Comparison of ENCODE assay signal across 8 cellular contexts in genomic region chr1:90851711-90852050, GRCh38.
DNase-seq lines count a peak whose midpoint lies in the region; ATAC-seq and TF ChIP-seq lines count a peak whose summit lies in the region.

No MANE protein-coding gene starts in this region.

- H3K9me3 ChIP-seq in AG04450 (ENCODE audit: control insufficient read depth, insufficient read depth, low read length) (peaks cover 4% of the 10 kb centered on the region; the same call in 1 of the 2 replicates), HCT116 (ENCODE audit: control insufficient read depth in 1 of 2, insufficient read depth in 1 of 2, low read depth in 1 of 2, low read length in 2 of 2) (no peaks in the 10 kb centered on the region), breast epithelium (no peaks in the 10 kb centered on the region), muscle layer of colon (ENCODE audit: low read length) (no peaks in the 10 kb centered on the region)

- intact Hi-C loops in HCT116 (cut with micrococcal nuclease), result loop anchor here (1.0 kb wide), 1 partner anchor 130 kb away; no protein-coding TSS in a partner anchor
- intact Hi-C loops in breast epithelium (cut with DNase I; ENCODE audit: low total_unique reads), result no loop called here

- peak overlapping the region; percentile 97 for H3K4me2 ChIP-seq in HCT116 (ENCODE audit: low read length)

- H3K36me3 ChIP-seq in HCT116 (ENCODE audit: control insufficient read depth in 1 of 2, insufficient read depth in 2 of 2, low read length in 2 of 2) (no peaks in the 10 kb centered on the region), breast epithelium (no peaks in the 10 kb centered on the region), muscle layer of colon (ENCODE audit: insufficient read depth, low read length) (no peaks in the 10 kb centered on the region)

- H3K27me3 ChIP-seq in AG04450 (ENCODE audit: control insufficient read depth, insufficient read depth, low read length) (peaks cover 21% of the 10 kb centered on the region), HCT116 (ENCODE audit: insufficient read depth, low read length) (no peaks in the 10 kb centered on the region), breast epithelium (no peaks in the 10 kb centered on the region), muscle layer of colon (ENCODE audit: control insufficient read depth in 1 of 2, insufficient read depth in 2 of 2, low read length in 2 of 2) (no peaks in the 10 kb centered on the region)

- RAD21 ChIA-PET in HCT116 (lab: Charles Lee; ENCODE audit: low non-redundant PET in 1 of 2, low total read pairs in 2 of 2, uncharacterized antibody in 2 of 2, unreplicated experiment in 2 of 2), result no interaction called here

- CTCF ChIA-PET in AG04450 (lab: Charles Lee), result interaction anchor here (0.6 to 2.7 kb wide), 40 partner anchors 8 to 1685 kb away, joined by 3 to 13 read pairs (median 4); partner anchors contain the start of gene ZNF644
- CTCF ChIA-PET in HCT116 (lab: Charles Lee), result interaction anchor here (0.6 to 0.7 kb wide), 2 partner anchors 184 to 1089 kb away, joined by 3 read pairs; no protein-coding TSS in a partner anchor

- no peak for TF ChIP-seq RAD21 in HCT116 (IDR thresholded peaks at IDR 0.05; ENCODE audit: low read depth)

- no peak overlapping the region for H3K27ac ChIP-seq in AG04450 (ENCODE audit: low read depth, low read length)
- H3K27ac ChIP-seq in HCT116 (ENCODE audit: low read depth, low read length), result no peak overlapping the region
- no peak overlapping the region for H3K27ac ChIP-seq in breast epithelium
- no peak overlapping the region for H3K27ac ChIP-seq in muscle layer of colon (ENCODE audit: low read depth, low read length)

- TF ChIP-seq CTCF in AG04450 (IDR thresholded peaks at IDR 0.05; ENCODE audit: low read depth, low read length) (no peak), HCT116 (IDR thresholded peaks at IDR 0.05 in 2 of 3, conservative IDR thresholded peaks at IDR 0.05 in 1 of 3; ENCODE audit: borderline replicate concordance in 1 of 3, insufficient read depth in 1 of 3, low read depth in 2 of 3, low read length in 2 of 3) (no peak), breast epithelium (IDR thresholded peaks at IDR 0.05) (no peak)

- H3K4me3 ChIP-seq in AG04450 (ENCODE audit: low read depth, low read length), result peak overlapping the region; percentile 59
- H3K4me3 ChIP-seq in HCT116 (replicated peaks in 1 of 2; ENCODE audit: low read depth in 1 of 2, low read length in 2 of 2), result peak overlapping the region in 1 of 2 experiments; percentile 33; a peak in 2 of 4 replicates
- peak overlapping the region; percentile 71 to 95 (median 72) for H3K4me3 ChIP-seq in breast epithelium
- peak overlapping the region; percentile 65 to 84 for H3K4me3 ChIP-seq in muscle layer of colon (ENCODE audit: low read depth in 1 of 2, low read length in 2 of 2)

- DNase-seq in AG04450 (ENCODE audit: low read depth, low spot score), result no peak
- DNase-seq in HCT116 (ENCODE audit: low read depth, low spot score), result no peak
- DNase-seq in breast epithelium (ENCODE audit: low spot score in 2 of 2), result no peak
- no peak for DNase-seq in kidney tubule cell (ENCODE audit: low spot score)
- no peak for DNase-seq in NCI-H526 treated with DMSO at 0.1 percent for 48 hours (lab: John Stamatoyannopoulos, UW)
- no peak for DNase-seq in central memory CD4-positive, alpha-beta T cell

- no peak for ATAC-seq in HCT116
- no peak for ATAC-seq in HG03469 (IDR thresholded peaks at IDR 0.05; ENCODE audit: unreplicated experiment)

- H3K9me2 ChIP-seq in HCT116 (ENCODE audit: insufficient read depth), result no peaks in the 10 kb centered on the region

- no TSS peak for BruUV-seq in HCT116 (replicated peaks; lab: Mats Ljungman, UMichigan)

- peak overlapping the region; percentile 98 for H2AFZ ChIP-seq in HCT116 (ENCODE audit: low read depth, low read length, poor library complexity, severe bottlenecking)

- no peaks in the 10 kb centered on the region for H4K20me1 ChIP-seq in HCT116 (ENCODE audit: insufficient read depth)

- H3K4me1 ChIP-seq in HCT116 (ENCODE audit: control insufficient read depth in 1 of 2, insufficient read depth in 2 of 2, low read length in 2 of 2) (peaks cover 0 to 15% of the 10 kb centered on the region in 2 experiments; a peak in 3 of 4 replicates), breast epithelium (no peaks in the 10 kb centered on the region), muscle layer of colon (ENCODE audit: insufficient read depth, low read length) (peaks cover 4% of the 10 kb centered on the region)

- no peaks in the 10 kb centered on the region for H3K79me2 ChIP-seq in HCT116 (ENCODE audit: insufficient read depth, low read length)

- H3K9ac ChIP-seq in HCT116 (ENCODE audit: low read length) (no peak overlapping the region), muscle layer of colon (ENCODE audit: low read length) (no peak overlapping the region)

- TF ChIP-seq POLR2A in HCT116 (IDR thresholded peaks at IDR 0.05; ENCODE audit: borderline replicate concordance, extremely low read depth, insufficient read depth, insufficient read length) (no peak), breast epithelium (IDR thresholded peaks at IDR 0.05) (no peak)

- POLR2A ChIA-PET in AG04450 (lab: Yijun Ruan, JAX) (no interaction called here), HCT116 (lab: Charles Lee) (no interaction called here)

TF ChIP-seq in HCT116, 20 proteins besides CTCF, POLR2A, EP300 and RAD21:
- TF ChIP-seq SRF (IDR thresholded peaks at IDR 0.05; ENCODE audit: low read depth) (no peak), ELF1 (IDR thresholded peaks at IDR 0.05; ENCODE audit: borderline replicate concordance, low read depth) (no peak), FOSL1 (IDR thresholded peaks at IDR 0.05; ENCODE audit: low read depth) (no peak), REST (IDR thresholded peaks at IDR 0.05; ENCODE audit: low read depth) (no peak), MAX (IDR thresholded peaks at IDR 0.05) (no peak), EGR1 (IDR thresholded peaks at IDR 0.05; ENCODE audit: low read depth) (no peak), TCF7L2 (IDR thresholded peaks at IDR 0.05; ENCODE audit: borderline replicate concordance, extremely low read depth, insufficient read depth, insufficient read length) (no peak), ZBTB33 (IDR thresholded peaks at IDR 0.05; ENCODE audit: extremely low read depth, insufficient replicate concordance, low read length) (no peak), JUND (IDR thresholded peaks at IDR 0.05) (no peak), CEBPB (IDR thresholded peaks at IDR 0.05; ENCODE audit: low read depth) (no peak), ATF3 (IDR thresholded peaks at IDR 0.05) (no peak), POLR2AphosphoS5 (IDR thresholded peaks at IDR 0.05; ENCODE audit: low read depth, low read length) (no peak), EZH2phosphoT487 (IDR thresholded peaks at IDR 0.05; ENCODE audit: borderline replicate concordance) (no peak), SP1 (IDR thresholded peaks at IDR 0.05; ENCODE audit: low read depth) (no peak)
